ENCODE assay signal across 18 cellular contexts in genomic region chr1:222844108-222844779, GRCh38. TPM values are rescaled to one million over a fixed set of nuclear protein-coding genes. Genes with fewer than 3 reads are reported as not detected.
A peak's percentile ranks its signal among the peaks of the same experiment; 100 is the strongest.
DNase-seq lines count a peak whose midpoint lies in the region; ATAC-seq and TF ChIP-seq lines count a peak whose summit lies in the region.
"Had no signal": no experiment of that assay in that cellular context is flagged by ENCODE, and none has a peak within 500 bp of the region (broad histone marks: within the 10 kb centered on the region; RNA-seq: fewer than 3 reads in every experiment).

No MANE protein-coding gene starts in this region.

- H4K20me1 ChIP-seq in neural progenitor cell (ENCODE audit: low read depth) = no peaks in the 10 kb centered on the region

- no peak overlapping the region for H3K9ac ChIP-seq in neural progenitor cell

- intact Hi-C loops in MCF 10A (cut with micrococcal nuclease) = no loop called here

- peak; percentile 85 for ATAC-seq in WTC11
- no peak for ATAC-seq in GM21528 (IDR thresholded peaks at IDR 0.05; ENCODE audit: low FRiP score, unreplicated experiment)
- ATAC-seq: T-cell had no signal

- peaks cover 4% of the 10 kb centered on the region for H3K36me3 Mint-ChIP-seq in WTC11
- peaks cover 11% of the 10 kb centered on the region for H3K36me3 Mint-ChIP-seq in neural progenitor cell
- no peaks in the 10 kb centered on the region for H3K36me3 Mint-ChIP-seq in MCF 10A (ENCODE audit: insufficient read depth, unreplicated experiment)

- peaks cover 15% of the 10 kb centered on the region for H3K4me1 ChIP-seq in neural progenitor cell

- CTCF ChIA-PET in WTC11 (lab: Charles Lee) = interaction anchor here (0.6 to 1.4 kb wide), 3 partner anchors 17 to 290 kb away, joined by 3 to 4 read pairs (median 3); no protein-coding TSS in a partner anchor
- CTCF ChIA-PET in MCF 10A (lab: Yijun Ruan, JAX) = no interaction called here

- no peak overlapping the region for H3K27ac ChIP-seq in neural progenitor cell

- H3K4me3 Mint-ChIP-seq in WTC11 (no peak overlapping the region), neural progenitor cell (no peak overlapping the region), MCF 10A (ENCODE audit: unreplicated experiment) (no peak overlapping the region)
- H3K4me3 Mint-ChIP-seq: activated naive CD4-positive, alpha-beta T cell treated with anti-CD3 and anti-CD28 coated beads, Interleukin-2, amount 50 U/mL, for 24 hours; T-cell had no signal

- H3K4me1 Mint-ChIP-seq in WTC11 (peaks cover 16% of the 10 kb centered on the region), neural progenitor cell (peaks cover 7% of the 10 kb centered on the region), MCF 10A (ENCODE audit: insufficient read depth, unreplicated experiment) (no peaks in the 10 kb centered on the region)
- H3K4me1 Mint-ChIP-seq: activated naive CD4-positive, alpha-beta T cell treated with anti-CD3 and anti-CD28 coated beads, Interleukin-2, amount 50 U/mL, for 24 hours; T-cell had no signal

- H3K27me3 ChIP-seq in neural progenitor cell (no peaks in the 10 kb centered on the region), MG63 (no peaks in the 10 kb centered on the region)

- H3F3A ChIP-seq in neural progenitor cell (ENCODE audit: low read depth) = no peaks in the 10 kb centered on the region

- TF ChIP-seq CTCF in WTC11 (IDR thresholded peaks at IDR 0.05) (no peak), neural progenitor cell (IDR thresholded peaks at IDR 0.05) (no peak), GM10266 (IDR thresholded peaks at IDR 0.05; ENCODE audit: control insufficient read depth, insufficient read depth, low read depth, missing control alignments) (no peak), MCF 10A (IDR thresholded peaks at IDR 0.05; ENCODE audit: unreplicated experiment) (no peak)

- no peaks in the 10 kb centered on the region for H3K79me2 ChIP-seq in neural progenitor cell (ENCODE audit: low read depth)

- BruUV-seq in MCF 10A (replicated peaks; lab: Mats Ljungman, UMichigan) = no TSS peak

- DNase-seq in EH (ENCODE audit: low read depth) (peak; percentile 15), WTC11 (ENCODE audit: low spot score) (no peak), fibroblast of the conjunctiva (ENCODE audit: low read depth) (peak; percentile 14), neural progenitor cell (ENCODE audit: low spot score) (peak; percentile 6), MG63 (no peak), GM10266 (ENCODE audit: extremely low spot score) (no peak), MCF 10A (ENCODE audit: unreplicated experiment) (no peak)
- DNase-seq: activated CD4-positive, CD25-positive, alpha-beta regulatory T cell treated with anti-CD3 and anti-CD28 coated beads, Interleukin-2, amount 50 U/mL, for 72 hours; activated CD8-positive, alpha-beta memory T cell treated with anti-CD3 and anti-CD28 coated beads, Interleukin-2, amount 50 U/mL, for 48 hours; DND-41; midbrain; MM.1S; NCI-H2081; NCI-H774; RPMI8226; T-cell had no signal

- no peaks in the 10 kb centered on the region for H3K36me3 ChIP-seq in neural progenitor cell
- H3K36me3 ChIP-seq in MG63 = no peaks in the 10 kb centered on the region

- H3K27me3 Mint-ChIP-seq in WTC11 (ENCODE audit: low read depth) = no peaks in the 10 kb centered on the region
- H3K27me3 Mint-ChIP-seq in neural progenitor cell (ENCODE audit: insufficient read depth, low read depth) = no peaks in the 10 kb centered on the region
- no peaks in the 10 kb centered on the region for H3K27me3 Mint-ChIP-seq in MCF 10A (ENCODE audit: insufficient read depth, unreplicated experiment)
- H3K27me3 Mint-ChIP-seq: activated naive CD4-positive, alpha-beta T cell treated with anti-CD3 and anti-CD28 coated beads, Interleukin-2, amount 50 U/mL, for 24 hours; T-cell had no signal

- POLR2A ChIA-PET in WTC11 (lab: Charles Lee) (no interaction called here), MCF 10A (lab: Yijun Ruan, JAX) (interaction anchor here (0.8 to 1.8 kb wide), 3 partner anchors 9 to 359 kb away, joined by 3 to 6 read pairs (median 5); no protein-coding TSS in a partner anchor)

- no peak overlapping the region for H2AFZ ChIP-seq in neural progenitor cell (replicated peaks)

- H3K27ac Mint-ChIP-seq in WTC11 (peak overlapping the region; percentile 75), neural progenitor cell (no peak overlapping the region), MCF 10A (ENCODE audit: low read depth, unreplicated experiment) (no peak overlapping the region)
- H3K27ac Mint-ChIP-seq: activated naive CD4-positive, alpha-beta T cell treated with anti-CD3 and anti-CD28 coated beads, Interleukin-2, amount 50 U/mL, for 24 hours; T-cell had no signal

- H3K9me3 Mint-ChIP-seq in WTC11 = peaks cover 7% of the 10 kb centered on the region
- H3K9me3 Mint-ChIP-seq in neural progenitor cell = peaks cover 13% of the 10 kb centered on the region
- no peaks in the 10 kb centered on the region for H3K9me3 Mint-ChIP-seq in MCF 10A (ENCODE audit: unreplicated experiment)
- H3K9me3 Mint-ChIP-seq: activated naive CD4-positive, alpha-beta T cell treated with anti-CD3 and anti-CD28 coated beads, Interleukin-2, amount 50 U/mL, for 24 hours; T-cell had no signal

- H3K9me3 ChIP-seq in neural progenitor cell (ENCODE audit: low read depth) = no peaks in the 10 kb centered on the region
- no peaks in the 10 kb centered on the region for H3K9me3 ChIP-seq in MG63

- H3K4me2 ChIP-seq in neural progenitor cell = no peak overlapping the region

- H3K4me3 ChIP-seq in neural progenitor cell (no peak overlapping the region), MG63 (no peak overlapping the region)

TF ChIP-seq in WTC11, 78 proteins besides CTCF, POLR2A, EP300 and RAD21:
- TF ChIP-seq ERG (CRISPR knock-in tag; IDR thresholded peaks at IDR 0.05) (no peak), ATF3 (CRISPR knock-in tag; conservative IDR thresholded peaks at IDR 0.05) (no peak), JAZF1 (CRISPR knock-in tag; IDR thresholded peaks at IDR 0.05) (no peak), FOXP1 (CRISPR knock-in tag; IDR thresholded peaks at IDR 0.05; ENCODE audit: borderline replicate concordance) (no peak), ZNF416 (CRISPR knock-in tag; IDR thresholded peaks at IDR 0.05) (no peak), TCF7 (CRISPR knock-in tag; IDR thresholded peaks at IDR 0.05; ENCODE audit: low read depth) (no peak), ETV6 (CRISPR knock-in tag; IDR thresholded peaks at IDR 0.05) (no peak), ZNF138 (CRISPR knock-in tag; conservative IDR thresholded peaks at IDR 0.05) (no peak), ZNF281 (CRISPR knock-in tag; IDR thresholded peaks at IDR 0.05) (no peak), ZNF263 (CRISPR knock-in tag; IDR thresholded peaks at IDR 0.05; ENCODE audit: low read depth) (no peak), HMGA2 (CRISPR knock-in tag; IDR thresholded peaks at IDR 0.05) (no peak), PREB (CRISPR knock-in tag; IDR thresholded peaks at IDR 0.05; ENCODE audit: borderline replicate concordance) (no peak), KAT7 (CRISPR knock-in tag; IDR thresholded peaks at IDR 0.05; ENCODE audit: borderline replicate concordance) (no peak)

RNA-seq across cellular contexts. Expression of gene DISP1, which starts 29.4 kb away (rescaled TPM):
- total RNA-seq in WTC11 (2021) (2.8 to 4.8 TPM (median 4.6 TPM) in 3 replicates), neural progenitor cell (ENCODE audit: low replicate concordance) (6.5 and 9.2 TPM in 2 replicates), MCF 10A (2022) (6.7 and 7.6 TPM in 2 replicates)
- total RNA-seq in MG63 (2014; rRNA removed; shearing (Covaris generic); ENCODE audit: low replicate concordance) = 1.8 and 2.6 TPM in 2 replicates

Comparison
In these comparisons a context has a peak if more than half of its experiments do, and no peak if none do; other contexts are left out.
1. DNase-seq: peak in EH (single experiment), fibroblast of the conjunctiva (single experiment) and neural progenitor cell (single experiment); none in WTC11 (single experiment), MG63 (single experiment), GM10266 (single experiment) and MCF 10A (single experiment).